In genomic region chr20:4688342-4688741, GRCh38 we compare ENCODE assay signal across 1 cellular context.
A peak's percentile ranks its signal among the peaks of the same experiment; 100 is the strongest.
TF ChIP-seq lines count a peak whose summit lies in the region.

No MANE protein-coding gene starts in this region.

TF ChIP-seq in HepG2, 621 proteins besides CTCF, POLR2A, EP300 and RAD21 (continued from another document):
- TF ChIP-seq FOXO4 (CRISPR knock-in tag; conservative IDR thresholded peaks at IDR 0.05) (no peak), ATF1 (CRISPR knock-in tag; IDR thresholded peaks at IDR 0.05) (0 out of 2 replicates have a peak, but pooled peaks have one; percentile 4), SOX13 (IDR thresholded peaks at IDR 0.05) (no peak), SOX13 (CRISPR knock-in tag; conservative IDR thresholded peaks at IDR 0.05 in 1 of 2, IDR thresholded peaks at IDR 0.05 in 1 of 2) (no peak), ZNF362 (CRISPR knock-in tag; IDR thresholded peaks at IDR 0.05; ENCODE audit: borderline replicate concordance) (no peak), MEIS2 (CRISPR knock-in tag; IDR thresholded peaks at IDR 0.05) (no peak), SP5 (CRISPR knock-in tag; IDR thresholded peaks at IDR 0.05; ENCODE audit: borderline replicate concordance, low read depth) (no peak), ZNF775 (CRISPR knock-in tag; IDR thresholded peaks at IDR 0.05; ENCODE audit: borderline replicate concordance) (no peak), ZNF280D (CRISPR knock-in tag; IDR thresholded peaks at IDR 0.05) (no peak), MZF1 (CRISPR knock-in tag; IDR thresholded peaks at IDR 0.05; ENCODE audit: borderline replicate concordance) (no peak), MYC (CRISPR knock-in tag; IDR thresholded peaks at IDR 0.05; ENCODE audit: borderline replicate concordance) (no peak), RBFOX2 (IDR thresholded peaks at IDR 0.05; ENCODE audit: low read depth, low read length) (0 out of 2 replicates have a peak, but pooled peaks have one; percentile 15), ZBTB49 (CRISPR knock-in tag; IDR thresholded peaks at IDR 0.05; ENCODE audit: borderline replicate concordance) (no peak), ZUFSP (CRISPR knock-in tag; IDR thresholded peaks at IDR 0.05; ENCODE audit: borderline replicate concordance) (no peak), RFXANK (CRISPR knock-in tag; IDR thresholded peaks at IDR 0.05) (no peak), CBFB (CRISPR knock-in tag; IDR thresholded peaks at IDR 0.05) (no peak), RFX5 (IDR thresholded peaks at IDR 0.05; ENCODE audit: low read depth, low read length) (no peak)
